23 cellular contexts compared by ENCODE assay signal in the genomic region with DNA sequence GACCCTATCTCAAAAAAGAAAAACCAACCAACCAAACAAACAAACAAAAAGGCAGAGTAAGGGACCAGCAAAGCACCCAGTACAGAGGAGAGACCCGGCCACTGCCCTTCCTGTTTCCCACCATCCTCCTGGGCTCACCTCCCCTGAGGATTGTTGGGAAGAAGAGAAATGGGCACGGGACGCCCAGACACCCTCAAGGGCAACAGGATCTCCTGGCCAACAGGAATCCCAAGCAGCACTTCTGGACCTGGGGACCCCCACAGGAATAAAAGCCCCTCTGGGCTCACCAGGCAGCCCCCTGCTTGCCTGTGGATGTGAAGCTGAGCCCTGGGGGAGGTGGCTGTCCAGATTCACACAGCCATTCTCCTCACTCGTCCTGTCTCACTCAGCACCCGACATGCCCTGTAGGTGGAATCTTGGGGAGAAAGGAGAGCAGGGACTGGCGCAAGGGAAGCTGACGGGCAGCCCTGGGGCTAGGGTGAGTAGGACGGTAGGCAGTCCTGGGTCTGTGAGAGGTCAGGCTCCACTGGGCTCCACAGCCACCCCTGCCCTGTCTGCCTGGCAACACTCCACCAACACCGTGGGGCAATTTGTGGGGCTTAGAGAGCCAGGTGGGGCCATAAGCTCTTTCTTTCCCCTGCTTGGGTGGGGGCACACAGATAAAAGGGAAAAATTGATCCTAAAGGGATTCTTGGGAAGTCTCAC. TPM values are rescaled to one million over a fixed set of nuclear protein-coding genes. Genes with fewer than 3 reads are reported as not detected.
"Had no signal": no experiment of that assay in that cellular context is flagged by ENCODE, and none has a peak within 500 bp of the region (broad histone marks: within the 10 kb centered on the region; RNA-seq: fewer than 3 reads in every experiment).

No MANE protein-coding gene starts in this region.

- H3K4me1 ChIP-seq: right lobe of liver had no signal

- H3K4me2 ChIP-seq: hepatocyte, neural progenitor cell had no signal

- H3K27ac ChIP-seq: esophagus squamous epithelium, hepatocyte, neural progenitor cell, parathyroid adenoma, psoas muscle, right lobe of liver, tibial artery, upper lobe of right lung had no signal

- H3K9ac ChIP-seq: neural progenitor cell, parathyroid adenoma had no signal

- DNase-seq: esophagus squamous epithelium; foreskin fibroblast; head of caudate nucleus; left ventricle myocardium superior; occipital lobe; psoas muscle; retina; stimulated activated CD4-positive, alpha-beta T cell treated with anti-CD3 and anti-CD28 coated beads, Interleukin-4, amount 100 ng/mL, for 1 hour; stimulated activated CD8-positive, alpha-beta memory T cell treated with anti-CD3 and anti-CD28 coated beads, Interleukin-4, amount 100 ng/mL, for 48 hours; tibial artery; upper lobe of right lung had no signal

- H3K4me3 ChIP-seq: esophagus squamous epithelium, hepatocyte, neural progenitor cell, psoas muscle, right lobe of liver, tibial artery, upper lobe of right lung had no signal

- H3K9me3 ChIP-seq: esophagus squamous epithelium, psoas muscle, right lobe of liver, tibial artery, upper lobe of right lung had no signal

- H3K27me3 ChIP-seq: esophagus squamous epithelium, hepatocyte, neural progenitor cell, right lobe of liver, tibial artery, upper lobe of right lung had no signal

- H3K79me2 ChIP-seq: hepatocyte, parathyroid adenoma had no signal

- ATAC-seq: left colon; natural killer cell treated with Interleukin-12 subunit alpha and Interleukin-12 subunit beta and Interleukin-15 and Interleukin-18, amount 100 ng/mL, for 72 hours; stimulated activated effector memory CD8-positive, alpha-beta T cell treated with anti-CD3 and anti-CD28 coated beads, Interleukin-12 subunit alpha, Interleukin-12 subunit beta, amount 100 ng/mL, for 72 hours had no signal

- H2AFZ ChIP-seq: hepatocyte, neural progenitor cell, parathyroid adenoma had no signal

- H3K4me3 Mint-ChIP-seq: dendritic cell treated with granulocyte-macrophage colony-stimulating factor and Interleukin-4, amounts not matched to agents 40 ng/mL and 50 ng/mL, for 4 days; mesothelial cell of epicardium; natural killer cell treated with Interleukin-12 subunit alpha and Interleukin-12 subunit beta and Interleukin-15 and Interleukin-18, amount 100 ng/mL, for 72 hours; neural progenitor cell; stimulated activated effector memory CD8-positive, alpha-beta T cell treated with anti-CD3 and anti-CD28 coated beads, Interleukin-12 subunit alpha, Interleukin-12 subunit beta, amount 100 ng/mL, for 72 hours; stimulated activated naive CD8-positive, alpha-beta T cell treated with anti-CD3 and anti-CD28 coated beads, Interleukin-15, Interleukin-2, amounts not matched to agents 100 ng/mL and 50 ng/mL, for 24 hours had no signal

- H3K27me3 Mint-ChIP-seq: natural killer cell treated with Interleukin-12 subunit alpha and Interleukin-12 subunit beta and Interleukin-15 and Interleukin-18, amount 100 ng/mL, for 72 hours had no signal

- H3K36me3 Mint-ChIP-seq: mesothelial cell of epicardium; natural killer cell treated with Interleukin-12 subunit alpha and Interleukin-12 subunit beta and Interleukin-15 and Interleukin-18, amount 100 ng/mL, for 72 hours; neural progenitor cell; stimulated activated effector memory CD8-positive, alpha-beta T cell treated with anti-CD3 and anti-CD28 coated beads, Interleukin-12 subunit alpha, Interleukin-12 subunit beta, amount 100 ng/mL, for 72 hours had no signal

- H3K36me3 ChIP-seq: esophagus squamous epithelium, neural progenitor cell, right lobe of liver, upper lobe of right lung had no signal

- FAIRE-seq: colon had no signal

- H3K27ac Mint-ChIP-seq: dendritic cell treated with granulocyte-macrophage colony-stimulating factor and Interleukin-4, amounts not matched to agents 40 ng/mL and 50 ng/mL, for 4 days; mesothelial cell of epicardium; natural killer cell treated with Interleukin-12 subunit alpha and Interleukin-12 subunit beta and Interleukin-15 and Interleukin-18, amount 100 ng/mL, for 72 hours; neural progenitor cell; stimulated activated effector memory CD8-positive, alpha-beta T cell treated with anti-CD3 and anti-CD28 coated beads, Interleukin-12 subunit alpha, Interleukin-12 subunit beta, amount 100 ng/mL, for 72 hours; stimulated activated naive CD8-positive, alpha-beta T cell treated with anti-CD3 and anti-CD28 coated beads, Interleukin-15, Interleukin-2, amounts not matched to agents 100 ng/mL and 50 ng/mL, for 24 hours had no signal

RNA-seq across cellular contexts. Expression of a gene that starts 18.8 kb away (rescaled TPM):
- total RNA-seq: lung microvascular endothelial cell had no signal
